Comparison of ENCODE assay signal across 28 cellular contexts in genomic region chr16:53803451-53803850, GRCh38.
"Had no signal": no experiment of that assay in that cellular context is flagged by ENCODE, and none has a peak within 500 bp of the region (broad histone marks: within the 10 kb centered on the region; RNA-seq: fewer than 3 reads in every experiment).

No MANE protein-coding gene starts in this region.

- H3K4me3 Mint-ChIP-seq: immature natural killer cell; mesothelial cell of epicardium; naive B cell; natural killer cell; nephron progenitor cell; neural progenitor cell; stimulated activated naive CD8-positive, alpha-beta T cell treated with anti-CD3 and anti-CD28 coated beads, Interleukin-15, Interleukin-2, amounts not matched to agents 100 ng/mL and 50 ng/mL, for 24 hours; type B pancreatic cell had no signal

- H3K27ac Mint-ChIP-seq: immature natural killer cell; mesothelial cell of epicardium; natural killer cell; nephron progenitor cell; neural progenitor cell; stimulated activated naive CD8-positive, alpha-beta T cell treated with anti-CD3 and anti-CD28 coated beads, Interleukin-15, Interleukin-2, amounts not matched to agents 100 ng/mL and 50 ng/mL, for 24 hours; type B pancreatic cell had no signal

- H3K9me3 Mint-ChIP-seq: natural killer cell had no signal

- DNase-seq: hippocampal formation; immature natural killer cell; kidney; left colon; left lung; lower lobe of right lung; mesendoderm; naive B cell; natural killer cell; nephron progenitor cell; occipital lobe; psoas muscle; right lobe of liver; stimulated activated CD4-positive, alpha-beta T cell treated with anti-CD3 and anti-CD28 coated beads, Interleukin-1b, Interleukin-23, amount 100 ng/mL, for 48 hours; stimulated activated CD4-positive, alpha-beta T cell treated with anti-CD3 and anti-CD28 coated beads, Interleukin-2, amount 100 ng/mL, for 48 hours; stimulated activated naive CD4-positive, alpha-beta T cell; uterus had no signal

- H3K4me1 Mint-ChIP-seq: nephron progenitor cell had no signal

- H3K4me1 ChIP-seq: left lung, lower lobe of right lung, psoas muscle, right atrium auricular region, right lobe of liver had no signal

- H3K4me3 ChIP-seq: left lung, lower lobe of right lung, neural progenitor cell, psoas muscle, right atrium auricular region, right lobe of liver, smooth muscle cell, suprapubic skin, thoracic aorta, tibial nerve, uterus had no signal

- H3K36me3 Mint-ChIP-seq: immature natural killer cell, natural killer cell had no signal

- ATAC-seq: left colon, left lung, lower lobe of right lung, natural killer cell, psoas muscle, right lobe of liver had no signal

- H3K27me3 Mint-ChIP-seq: naive B cell; stimulated activated naive CD8-positive, alpha-beta T cell treated with anti-CD3 and anti-CD28 coated beads, Interleukin-15, Interleukin-2, amounts not matched to agents 100 ng/mL and 50 ng/mL, for 24 hours; type B pancreatic cell had no signal

- H3K27me3 ChIP-seq: left lung, neural progenitor cell, neutrophil, right atrium auricular region, right lobe of liver, suprapubic skin, tibial nerve, uterus had no signal

- H3K27ac ChIP-seq: left lung, lower lobe of right lung, neural progenitor cell, neutrophil, parathyroid adenoma, psoas muscle, right atrium auricular region, right lobe of liver, suprapubic skin, thoracic aorta, tibial nerve, uterus had no signal

- H3K9me3 ChIP-seq: left lung, neutrophil, psoas muscle, right lobe of liver, suprapubic skin, thoracic aorta, uterus had no signal

- H3K36me3 ChIP-seq: left lung, lower lobe of right lung, neutrophil, right atrium auricular region, right lobe of liver, suprapubic skin, thoracic aorta, tibial nerve, uterus had no signal
